In the genomic region with DNA sequence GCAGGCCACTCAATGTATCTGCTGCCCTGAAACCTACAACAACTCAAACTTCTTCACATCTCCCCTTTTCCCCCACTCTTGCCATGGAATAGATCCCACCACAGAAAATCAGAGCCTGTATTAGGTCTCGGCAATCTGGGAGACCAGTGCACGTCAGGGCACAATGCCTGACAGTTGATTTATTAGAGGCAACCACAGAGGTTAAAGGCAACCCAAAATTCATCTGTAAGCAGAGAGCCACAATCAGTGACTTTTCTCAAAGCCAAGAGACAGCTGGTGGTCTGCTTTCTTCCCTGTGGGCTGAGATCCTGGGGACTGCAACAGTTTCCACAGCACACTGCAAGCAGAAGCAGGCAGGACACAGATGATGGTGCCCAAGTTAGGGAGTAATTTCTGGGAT, we compare ENCODE assay signal across 23 cellular contexts.
"Had no signal": no experiment of that assay in that cellular context is flagged by ENCODE, and none has a peak within 500 bp of the region (broad histone marks: within the 10 kb centered on the region; RNA-seq: fewer than 3 reads in every experiment).

No MANE protein-coding gene starts in this region.

- H3K9me3 ChIP-seq: breast epithelium, right atrium auricular region, spleen, tibial nerve had no signal

- H3K27ac ChIP-seq: breast epithelium, neural progenitor cell, right atrium auricular region, spleen, tibial nerve, VCaP had no signal

- H3K4me1 ChIP-seq: breast epithelium, right atrium auricular region, spleen, tibial nerve had no signal

- H3K4me3 ChIP-seq: breast epithelium, neural progenitor cell, right atrium auricular region, spleen, tibial nerve had no signal

- H3K36me3 ChIP-seq: breast epithelium, neural progenitor cell, right atrium auricular region, spleen, tibial nerve had no signal

- H3K9ac ChIP-seq: neural progenitor cell had no signal

- DNase-seq: activated CD4-positive, alpha-beta T cell treated with anti-CD3 and anti-CD28 coated beads for 4 hours; activated CD4-positive, alpha-beta T cell treated with anti-CD3 and anti-CD28 coated beads, Interleukin-2, amount 50 U/mL, for 48 hours; activated CD8-positive, alpha-beta memory T cell treated with anti-CD3 and anti-CD28 coated beads for 24 hours; activated CD8-positive, alpha-beta memory T cell treated with anti-CD3 and anti-CD28 coated beads, Interleukin-2, amount 50 U/mL, for 4 hours; activated effector memory CD4-positive, alpha-beta T cell treated with anti-CD3 and anti-CD28 coated beads, Interleukin-2, amount 50 U/mL, for 16 hours; activated naive CD4-positive, alpha-beta T cell treated with anti-CD3 and anti-CD28 coated beads for 36 hours; activated naive CD8-positive, alpha-beta T cell treated with anti-CD3 and anti-CD28 coated beads for 36 hours; activated T-cell treated with anti-CD3 and anti-CD28 coated beads, Interleukin-2, amount 50 U/mL, for 1 hour; central memory CD4-positive, alpha-beta T cell; endodermal cell; foreskin melanocyte; left cardiac atrium; natural killer cell; spleen; stimulated activated naive CD4-positive, alpha-beta T cell; T-helper 9 cell had no signal

- H3K27me3 ChIP-seq: neural progenitor cell, right atrium auricular region, tibial nerve had no signal

- FAIRE-seq: islet of Langerhans, TTC549 had no signal
